Comparison of ENCODE assay signal across 15 cellular contexts in the genomic region with DNA sequence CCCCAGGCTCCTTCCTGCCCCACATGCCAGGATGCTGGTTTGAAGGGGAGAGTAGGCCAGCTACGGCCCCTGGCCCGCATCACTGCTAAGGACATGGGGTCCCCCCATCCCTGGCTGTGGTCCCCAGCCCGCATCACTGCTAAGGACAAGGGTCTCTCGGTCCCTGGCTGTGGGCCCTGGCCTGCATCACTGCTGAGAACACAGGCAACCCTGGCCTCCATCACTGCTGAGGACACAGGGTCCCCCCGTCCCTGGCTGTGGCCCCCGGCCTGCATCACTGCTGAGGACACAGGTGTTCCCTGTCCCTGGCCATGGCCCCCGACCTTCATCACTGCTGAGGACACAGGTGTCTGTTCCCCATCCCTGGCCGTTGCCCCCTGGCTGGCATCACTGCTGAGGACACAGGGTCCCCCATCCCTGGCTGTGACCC.
"Had no signal": no experiment of that assay in that cellular context is flagged by ENCODE, and none has a peak within 500 bp of the region (broad histone marks: within the 10 kb centered on the region; RNA-seq: fewer than 3 reads in every experiment).

No MANE protein-coding gene starts in this region.

- H3K4me3 ChIP-seq: colonic mucosa, lung, SK-N-MC, tibial artery had no signal

- ATAC-seq: naive thymus-derived CD8-positive, alpha-beta T cell; T-cell had no signal

- H3K27me3 ChIP-seq: colonic mucosa had no signal

- DNase-seq: activated CD4-positive, alpha-beta memory T cell treated with anti-CD3 and anti-CD28 coated beads for 36 hours; activated CD8-positive, alpha-beta memory T cell treated with anti-CD3 and anti-CD28 coated beads, Interleukin-2, amount 50 U/mL, for 4 hours; activated naive CD4-positive, alpha-beta T cell treated with anti-CD3 and anti-CD28 coated beads for 36 hours; activated T-cell treated with anti-CD3 and anti-CD28 coated beads, Interleukin-2, amount 50 U/mL, for 72 hours; colonic mucosa; effector CD4-positive, alpha-beta T cell; foreskin melanocyte; nucleus accumbens; stimulated activated CD4-positive, alpha-beta T cell treated with anti-CD3 and anti-CD28 coated beads, Interleukin-4, amount 100 ng/mL, for 1 hour; T1000 had no signal

- H3K4me1 ChIP-seq: colonic mucosa had no signal

- H3K4me3 Mint-ChIP-seq: activated CD4-positive, alpha-beta memory T cell treated with anti-CD3 and anti-CD28 coated beads for 36 hours; activated naive CD4-positive, alpha-beta T cell treated with anti-CD3 and anti-CD28 coated beads for 36 hours; activated T-cell treated with anti-CD3 and anti-CD28 coated beads, Interleukin-2, amount 50 U/mL, for 72 hours; naive thymus-derived CD8-positive, alpha-beta T cell; T-cell had no signal

- H3K36me3 ChIP-seq: colonic mucosa, tibial artery had no signal

- H3K27ac Mint-ChIP-seq: activated CD4-positive, alpha-beta memory T cell treated with anti-CD3 and anti-CD28 coated beads for 36 hours; activated naive CD4-positive, alpha-beta T cell treated with anti-CD3 and anti-CD28 coated beads for 36 hours; activated T-cell treated with anti-CD3 and anti-CD28 coated beads, Interleukin-2, amount 50 U/mL, for 72 hours; naive thymus-derived CD8-positive, alpha-beta T cell; T-cell had no signal

- H3K27ac ChIP-seq: colonic mucosa, SK-N-MC, tibial artery had no signal

- H3K9me3 Mint-ChIP-seq: activated CD4-positive, alpha-beta memory T cell treated with anti-CD3 and anti-CD28 coated beads for 36 hours; activated naive CD4-positive, alpha-beta T cell treated with anti-CD3 and anti-CD28 coated beads for 36 hours; activated T-cell treated with anti-CD3 and anti-CD28 coated beads, Interleukin-2, amount 50 U/mL, for 72 hours; naive thymus-derived CD8-positive, alpha-beta T cell; T-cell had no signal

- H3K9me3 ChIP-seq: colonic mucosa, tibial artery had no signal

- H3K36me3 Mint-ChIP-seq: activated CD4-positive, alpha-beta memory T cell treated with anti-CD3 and anti-CD28 coated beads for 36 hours; naive thymus-derived CD8-positive, alpha-beta T cell; T-cell had no signal
